ENCODE assay signal across 3 cellular contexts in the genomic region with DNA sequence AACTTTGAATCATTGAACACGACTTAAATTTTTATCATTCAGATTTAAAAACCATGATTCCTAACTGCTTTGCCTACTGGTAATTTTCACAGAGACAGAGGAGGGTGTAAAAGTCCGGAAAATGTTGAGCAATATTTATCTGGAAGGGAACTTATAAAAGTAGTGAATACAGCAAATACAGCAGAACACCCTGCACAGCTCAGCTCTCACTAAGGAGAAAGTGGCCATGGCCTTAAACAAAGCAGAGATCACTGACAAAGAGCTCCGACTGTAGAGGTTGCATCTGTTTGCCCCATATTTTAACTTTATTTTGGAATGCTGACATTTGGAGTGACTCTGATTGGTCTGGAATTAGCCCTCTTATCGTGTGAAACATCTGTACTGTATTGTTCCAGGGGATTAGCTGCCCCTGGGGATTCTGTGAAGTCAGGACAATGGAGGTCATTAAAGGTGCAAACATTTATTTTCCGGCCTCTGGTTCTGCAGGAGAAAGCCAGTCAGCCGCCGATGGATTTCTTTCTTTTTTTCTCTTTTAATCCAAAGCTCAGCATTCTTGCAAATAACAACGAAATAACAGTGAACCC.
TF ChIP-seq lines count a peak whose summit lies in the region.

No MANE protein-coding gene starts in this region.

TF ChIP-seq in liver, 16 proteins besides CTCF, POLR2A, EP300 and RAD21:
- TF ChIP-seq NR2F2 (IDR thresholded peaks at IDR 0.05) (peak; percentile 66), SP1 (IDR thresholded peaks at IDR 0.05) (no peak), HNF4A (conservative IDR thresholded peaks at IDR 0.05) (peak in 1 of 2 donors; percentile 27), HNF4G (IDR thresholded peaks at IDR 0.05) (no peak)
- TF ChIP-seq, protein P1, sequence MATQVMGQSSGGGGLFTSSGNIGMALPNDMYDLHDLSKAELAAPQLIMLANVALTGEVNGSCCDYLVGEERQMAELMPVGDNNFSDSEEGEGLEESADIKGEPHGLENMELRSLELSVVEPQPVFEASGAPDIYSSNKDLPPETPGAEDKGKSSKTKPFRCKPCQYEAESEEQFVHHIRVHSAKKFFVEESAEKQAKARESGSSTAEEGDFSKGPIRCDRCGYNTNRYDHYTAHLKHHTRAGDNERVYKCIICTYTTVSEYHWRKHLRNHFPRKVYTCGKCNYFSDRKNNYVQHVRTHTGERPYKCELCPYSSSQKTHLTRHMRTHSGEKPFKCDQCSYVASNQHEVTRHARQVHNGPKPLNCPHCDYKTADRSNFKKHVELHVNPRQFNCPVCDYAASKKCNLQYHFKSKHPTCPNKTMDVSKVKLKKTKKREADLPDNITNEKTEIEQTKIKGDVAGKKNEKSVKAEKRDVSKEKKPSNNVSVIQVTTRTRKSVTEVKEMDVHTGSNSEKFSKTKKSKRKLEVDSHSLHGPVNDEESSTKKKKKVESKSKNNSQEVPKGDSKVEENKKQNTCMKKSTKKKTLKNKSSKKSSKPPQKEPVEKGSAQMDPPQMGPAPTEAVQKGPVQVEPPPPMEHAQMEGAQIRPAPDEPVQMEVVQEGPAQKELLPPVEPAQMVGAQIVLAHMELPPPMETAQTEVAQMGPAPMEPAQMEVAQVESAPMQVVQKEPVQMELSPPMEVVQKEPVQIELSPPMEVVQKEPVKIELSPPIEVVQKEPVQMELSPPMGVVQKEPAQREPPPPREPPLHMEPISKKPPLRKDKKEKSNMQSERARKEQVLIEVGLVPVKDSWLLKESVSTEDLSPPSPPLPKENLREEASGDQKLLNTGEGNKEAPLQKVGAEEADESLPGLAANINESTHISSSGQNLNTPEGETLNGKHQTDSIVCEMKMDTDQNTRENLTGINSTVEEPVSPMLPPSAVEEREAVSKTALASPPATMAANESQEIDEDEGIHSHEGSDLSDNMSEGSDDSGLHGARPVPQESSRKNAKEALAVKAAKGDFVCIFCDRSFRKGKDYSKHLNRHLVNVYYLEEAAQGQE (IDR thresholded peaks at IDR 0.05) = no peak

TF ChIP-seq in HepG2, 621 proteins besides CTCF, POLR2A, EP300 and RAD21:
- TF ChIP-seq ZNF124 (CRISPR knock-in tag; IDR thresholded peaks at IDR 0.05) (no peak), ZNF670 (CRISPR knock-in tag; IDR thresholded peaks at IDR 0.05; ENCODE audit: borderline replicate concordance) (no peak), NFE2 (CRISPR knock-in tag; IDR thresholded peaks at IDR 0.05) (no peak), NRL (CRISPR knock-in tag; IDR thresholded peaks at IDR 0.05; ENCODE audit: borderline replicate concordance) (no peak), ZSCAN30 (CRISPR knock-in tag; IDR thresholded peaks at IDR 0.05) (no peak), THAP11 (CRISPR knock-in tag; IDR thresholded peaks at IDR 0.05) (no peak), NFYC (CRISPR knock-in tag; IDR thresholded peaks at IDR 0.05) (no peak), ZNF431 (CRISPR knock-in tag; IDR thresholded peaks at IDR 0.05; ENCODE audit: borderline replicate concordance, low read depth) (no peak), TP53 (CRISPR knock-in tag; conservative IDR thresholded peaks at IDR 0.05) (no peak), ZKSCAN8 (CRISPR knock-in tag; IDR thresholded peaks at IDR 0.05; ENCODE audit: borderline replicate concordance) (no peak), YEATS2 (CRISPR knock-in tag; IDR thresholded peaks at IDR 0.05; ENCODE audit: borderline replicate concordance) (no peak), ZNF550 (CRISPR knock-in tag; IDR thresholded peaks at IDR 0.05; ENCODE audit: borderline replicate concordance) (no peak), KLF11 (CRISPR knock-in tag; IDR thresholded peaks at IDR 0.05) (no peak), HOXA7 (CRISPR knock-in tag; IDR thresholded peaks at IDR 0.05) (no peak), HNRNPLL (IDR thresholded peaks at IDR 0.05; ENCODE audit: low read depth, low read length, poor library complexity, severe bottlenecking) (no peak), PLRG1 (conservative IDR thresholded peaks at IDR 0.05) (no peak)
- TF ChIP-seq, protein P2, sequence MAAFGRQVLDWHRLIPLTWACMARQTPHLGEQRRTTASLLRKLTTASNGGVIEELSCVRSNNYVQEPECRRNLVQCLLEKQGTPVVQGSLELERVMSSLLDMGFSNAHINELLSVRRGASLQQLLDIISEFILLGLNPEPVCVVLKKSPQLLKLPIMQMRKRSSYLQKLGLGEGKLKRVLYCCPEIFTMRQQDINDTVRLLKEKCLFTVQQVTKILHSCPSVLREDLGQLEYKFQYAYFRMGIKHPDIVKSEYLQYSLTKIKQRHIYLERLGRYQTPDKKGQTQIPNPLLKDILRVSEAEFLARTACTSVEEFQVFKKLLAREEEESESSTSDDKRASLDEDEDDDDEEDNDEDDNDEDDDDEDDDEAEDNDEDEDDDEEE (CRISPR knock-in tag; IDR thresholded peaks at IDR 0.05) = no peak
- TF ChIP-seq, protein P3, sequence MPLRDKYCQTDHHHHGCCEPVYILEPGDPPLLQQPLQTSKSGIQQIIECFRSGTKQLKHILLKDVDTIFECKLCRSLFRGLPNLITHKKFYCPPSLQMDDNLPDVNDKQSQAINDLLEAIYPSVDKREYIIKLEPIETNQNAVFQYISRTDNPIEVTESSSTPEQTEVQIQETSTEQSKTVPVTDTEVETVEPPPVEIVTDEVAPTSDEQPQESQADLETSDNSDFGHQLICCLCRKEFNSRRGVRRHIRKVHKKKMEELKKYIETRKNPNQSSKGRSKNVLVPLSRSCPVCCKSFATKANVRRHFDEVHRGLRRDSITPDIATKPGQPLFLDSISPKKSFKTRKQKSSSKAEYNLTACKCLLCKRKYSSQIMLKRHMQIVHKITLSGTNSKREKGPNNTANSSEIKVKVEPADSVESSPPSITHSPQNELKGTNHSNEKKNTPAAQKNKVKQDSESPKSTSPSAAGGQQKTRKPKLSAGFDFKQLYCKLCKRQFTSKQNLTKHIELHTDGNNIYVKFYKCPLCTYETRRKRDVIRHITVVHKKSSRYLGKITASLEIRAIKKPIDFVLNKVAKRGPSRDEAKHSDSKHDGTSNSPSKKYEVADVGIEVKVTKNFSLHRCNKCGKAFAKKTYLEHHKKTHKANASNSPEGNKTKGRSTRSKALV (CRISPR knock-in tag; IDR thresholded peaks at IDR 0.05) = no peak
- TF ChIP-seq, protein P4, sequence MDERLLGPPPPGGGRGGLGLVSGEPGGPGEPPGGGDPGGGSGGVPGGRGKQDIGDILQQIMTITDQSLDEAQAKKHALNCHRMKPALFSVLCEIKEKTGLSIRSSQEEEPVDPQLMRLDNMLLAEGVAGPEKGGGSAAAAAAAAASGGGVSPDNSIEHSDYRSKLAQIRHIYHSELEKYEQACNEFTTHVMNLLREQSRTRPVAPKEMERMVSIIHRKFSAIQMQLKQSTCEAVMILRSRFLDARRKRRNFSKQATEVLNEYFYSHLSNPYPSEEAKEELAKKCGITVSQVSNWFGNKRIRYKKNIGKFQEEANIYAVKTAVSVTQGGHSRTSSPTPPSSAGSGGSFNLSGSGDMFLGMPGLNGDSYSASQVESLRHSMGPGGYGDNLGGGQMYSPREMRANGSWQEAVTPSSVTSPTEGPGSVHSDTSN (CRISPR knock-in tag; IDR thresholded peaks at IDR 0.05) = no peak

TF ChIP-seq in endothelial cell of umbilical vein, 7 proteins besides CTCF, POLR2A, EP300 and RAD21:
- TF ChIP-seq POLR2AphosphoS5 (IDR thresholded peaks at IDR 0.05; ENCODE audit: insufficient read depth, low read depth, low read length) (peak; percentile 81), FOS (IDR thresholded peaks at IDR 0.05; ENCODE audit: borderline replicate concordance, insufficient read depth, low read length) (no peak), GATA2 (IDR thresholded peaks at IDR 0.05; ENCODE audit: insufficient read depth, insufficient read length, low read depth, low read length) (peak; percentile 93)
